ENCODE assay signal across 11 cellular contexts in genomic region chr7:1853619-1854520, GRCh38.
DNase-seq lines count a peak whose midpoint lies in the region; ATAC-seq and TF ChIP-seq lines count a peak whose summit lies in the region.
"Had no signal": no experiment of that assay in that cellular context is flagged by ENCODE, and none has a peak within 500 bp of the region (broad histone marks: within the 10 kb centered on the region; RNA-seq: fewer than 3 reads in every experiment).

No MANE protein-coding gene starts in this region.

- 86 to 89% (median 87%) methylated on average over 39 of the region's 39 CpGs for WGBS in ovary, 3 donors

- peak; percentile 12 for DNase-seq in NCI-H146 treated with DMSO at 0.1 percent for 48 hours (lab: John Stamatoyannopoulos, UW; ENCODE audit: unreplicated experiment)
- peak; percentile 40 for DNase-seq in erythroblast (lab: John Stamatoyannopoulos, UW)
- peak in 3 of 5 donors; percentile 8 to 18 (median 10) for DNase-seq in ovary
- no peak for DNase-seq in OCI-M2 (lab: John Stamatoyannopoulos, UW; ENCODE audit: unreplicated experiment)
- no peak for DNase-seq in globus pallidus (ENCODE audit: low spot score)
- DNase-seq in OCI-LY7 (ENCODE audit: low spot score) = no peak
- DNase-seq: NCI-H1436, small intestine had no signal

- no TSS peak for BruUV-seq in OCI-LY7 (replicated peaks; lab: Mats Ljungman, UMichigan)

- no peak for ATAC-seq in HG02840 (IDR thresholded peaks at IDR 0.05; ENCODE audit: low FRiP score, unreplicated experiment)

- no peak for TF ChIP-seq EP300 in ovary (IDR thresholded peaks at IDR 0.05)

- H4K20me1 ChIP-seq in BLaER1 (peaks cover 100% of the 10 kb centered on the region), OCI-LY7 (ENCODE audit: insufficient read depth, low read length) (no peaks in the 10 kb centered on the region)

- no peaks in the 10 kb centered on the region for H3K9me2 ChIP-seq in OCI-LY7 (ENCODE audit: insufficient read depth, low read length)

- H3K27ac ChIP-seq in BLaER1 (no peak overlapping the region), ovary (no peak overlapping the region), OCI-LY7 (ENCODE audit: low read depth, low read length, poor library complexity, severe bottlenecking) (no peak overlapping the region)
- H3K27ac ChIP-seq: C4-2B had no signal

- CTCF ChIA-PET in OCI-LY7 (lab: Charles Lee; ENCODE audit: unreplicated experiment) = no interaction called here

- H3K27me3 ChIP-seq in BLaER1 = peaks cover 8% of the 10 kb centered on the region
- no peaks in the 10 kb centered on the region for H3K27me3 ChIP-seq in ovary

- no peak overlapping the region for H2AFZ ChIP-seq in OCI-LY7 (ENCODE audit: low read length)

- H3K79me2 ChIP-seq in OCI-LY7 (ENCODE audit: insufficient read depth, low read depth, low read length) = no peaks in the 10 kb centered on the region

- H3K9me3 ChIP-seq in BLaER1 (no peaks in the 10 kb centered on the region), ovary (no peaks in the 10 kb centered on the region), OCI-LY7 (ENCODE audit: low read length) (no peaks in the 10 kb centered on the region)

- TF ChIP-seq CTCF in ovary (IDR thresholded peaks at IDR 0.05) (no peak), OCI-LY7 (conservative IDR thresholded peaks at IDR 0.05; ENCODE audit: low read length) (no peak)

- peaks cover 94% of the 10 kb centered on the region for H3K4me1 ChIP-seq in BLaER1
- no peaks in the 10 kb centered on the region for H3K4me1 ChIP-seq in ovary (ENCODE audit: insufficient read depth)
- no peaks in the 10 kb centered on the region for H3K4me1 ChIP-seq in OCI-LY7 (ENCODE audit: insufficient read depth, low read length, poor library complexity, severe bottlenecking)

- H3K36me3 ChIP-seq in BLaER1 = peaks cover 40% of the 10 kb centered on the region; the same call in 1 of the 2 replicates
- H3K36me3 ChIP-seq in ovary = no peaks in the 10 kb centered on the region
- H3K36me3 ChIP-seq in OCI-LY7 (ENCODE audit: insufficient read depth, low read length) = no peaks in the 10 kb centered on the region

- no peak overlapping the region for H3K9ac ChIP-seq in BLaER1

- intact Hi-C loops in ovary (cut with DNase I) = no loop called here
- intact Hi-C loops in OCI-LY7 (cut with micrococcal nuclease; ENCODE audit: unreplicated experiment) = no loop called here

- no peak for TF ChIP-seq POLR2A in erythroblast (IDR thresholded peaks at IDR 0.05; ENCODE audit: low read length)
- TF ChIP-seq POLR2A in ovary (IDR thresholded peaks at IDR 0.05) = no peak

- H3K4me2 ChIP-seq in BLaER1 (peak overlapping the region; percentile 87), OCI-LY7 (ENCODE audit: low read length) (no peak overlapping the region)

- no peak overlapping the region; the same call in 1 of the 2 replicates for H3K4me3 ChIP-seq in BLaER1
- H3K4me3 ChIP-seq in ovary = no peak overlapping the region
- no peak overlapping the region for H3K4me3 ChIP-seq in OCI-LY7 (ENCODE audit: low read depth, low read length, poor library complexity, severe bottlenecking)

- POLR2A ChIA-PET in OCI-LY7 (lab: Charles Lee) = interaction anchor here (0.6 kb wide), 1 partner anchor 74 kb away, joined by 3 read pairs; no protein-coding TSS in a partner anchor

Comparison
In these comparisons a context has a peak if more than half of its experiments do, and no peak if none do; other contexts are left out.
1. DNase-seq: peak in NCI-H146 treated with DMSO at 0.1 percent for 48 hours (single experiment), erythroblast (2 of 2) and ovary (3 of 5); none in OCI-M2 (single experiment), globus pallidus (single experiment) and OCI-LY7 (single experiment).